In genomic region chr3:170220871-170221270, GRCh38 we compare ENCODE assay signal across 11 cellular contexts. TPM values are rescaled to one million over a fixed set of nuclear protein-coding genes. Genes with fewer than 3 reads are reported as not detected.
DNase-seq lines count a peak whose midpoint lies in the region; ATAC-seq lines count a peak whose summit lies in the region.
"Had no signal": no experiment of that assay in that cellular context is flagged by ENCODE, and none has a peak within 500 bp of the region (broad histone marks: within the 10 kb centered on the region; RNA-seq: fewer than 3 reads in every experiment).

No MANE protein-coding gene starts in this region.

- peak overlapping the region in 3 of 7 donors; percentile 13 to 65 (median 35) for H3K27ac Mint-ChIP-seq in CD4-positive, alpha-beta memory T cell
- no peak overlapping the region for H3K27ac Mint-ChIP-seq in activated T-helper 1 cell treated with anti-CD3 and anti-CD28 coated beads, Interleukin-12 subunit alpha, Interleukin-12 subunit beta, Interleukin-2, Interleukin-4 antibody, amounts not matched to agents 30 ng/mL and 10 ng/mL and 1 ng/mL, durations not matched to agents 14 hours and 24 hours and 36 hours

- POLR2A ChIA-PET in CD4-positive, alpha-beta memory T cell (lab: Charles Lee; ENCODE audit: partially characterized antibody) = interaction anchor here (2.5 to 4.2 kb wide), 2 partner anchors 41 to 448 kb away, joined by 12 to 39 read pairs; partner anchors contain the start of genes MYNN and PHC3

- WGBS in mesenchymal stem cell = 100% methylated on average over 1 of the region's 4 CpGs

- CTCF ChIA-PET in CD4-positive, alpha-beta memory T cell (lab: Charles Lee; ENCODE audit: partially characterized antibody) = interaction anchor here (1.4 kb wide), 1 partner anchor 9 kb away, joined by 3 read pairs; no protein-coding TSS in a partner anchor

- no peak overlapping the region for H3K18ac ChIP-seq in mesenchymal stem cell (ENCODE audit: low read depth in 1 of 2, low read length in 2 of 2)

- H2BK15ac ChIP-seq in mesenchymal stem cell (ENCODE audit: low read depth, poor library complexity, severe bottlenecking) = no peak overlapping the region

- H3K36me3 ChIP-seq in CD4-positive, alpha-beta memory T cell (ENCODE audit: insufficient read depth, low read length) = no peaks in the 10 kb centered on the region
- H3K36me3 ChIP-seq in mesenchymal stem cell (ENCODE audit: control insufficient read depth in 1 of 2, insufficient read depth in 2 of 2, low read depth in 1 of 2, low read length in 2 of 2) = no peaks in the 10 kb centered on the region
- H3K36me3 ChIP-seq: left lung had no signal

- H3K4me3 Mint-ChIP-seq in CD4-positive, alpha-beta memory T cell = peak overlapping the region in 7 of 8 donors; percentile 48 to 76 (median 64)
- H3K4me3 Mint-ChIP-seq in activated T-helper 1 cell treated with anti-CD3 and anti-CD28 coated beads, Interleukin-12 subunit alpha, Interleukin-12 subunit beta, Interleukin-2, Interleukin-4 antibody, amounts not matched to agents 30 ng/mL and 10 ng/mL and 1 ng/mL, durations not matched to agents 14 hours and 24 hours and 36 hours = peak overlapping the region; percentile 70

- peaks cover 20 to 32% (median 24%) of the 10 kb centered on the region in 4 donors for H3K4me1 Mint-ChIP-seq in CD4-positive, alpha-beta memory T cell
- peaks cover 25% of the 10 kb centered on the region for H3K4me1 Mint-ChIP-seq in activated T-helper 1 cell treated with anti-CD3 and anti-CD28 coated beads, Interleukin-12 subunit alpha, Interleukin-12 subunit beta, Interleukin-2, Interleukin-4 antibody, amounts not matched to agents 30 ng/mL and 10 ng/mL and 1 ng/mL, durations not matched to agents 14 hours and 24 hours and 36 hours (ENCODE audit: low read depth)

- no peaks in the 10 kb centered on the region for H3K27me3 Mint-ChIP-seq in CD4-positive, alpha-beta memory T cell
- no peaks in the 10 kb centered on the region for H3K27me3 Mint-ChIP-seq in activated T-helper 1 cell treated with anti-CD3 and anti-CD28 coated beads, Interleukin-12 subunit alpha, Interleukin-12 subunit beta, Interleukin-2, Interleukin-4 antibody, amounts not matched to agents 30 ng/mL and 10 ng/mL and 1 ng/mL, durations not matched to agents 14 hours and 24 hours and 36 hours (ENCODE audit: insufficient read depth)

- intact Hi-C loops in CD4-positive, alpha-beta memory T cell (cut with micrococcal nuclease) = loop anchor here (5.0 kb wide), 1 partner anchor 254 kb away; the partner anchor contains the start of gene SEC62
- intact Hi-C loops in activated T-helper 1 cell treated with anti-CD3 and anti-CD28 coated beads, Interleukin-12 subunit alpha, Interleukin-12 subunit beta, Interleukin-2, Interleukin-4 antibody, amounts not matched to agents 30 ng/mL and 10 ng/mL and 1 ng/mL, durations not matched to agents 14 hours and 24 hours and 36 hours (cut with micrococcal nuclease) = loop anchor here (5.0 kb wide), 1 partner anchor 646 kb away; no protein-coding TSS in a partner anchor

- H3K79me1 ChIP-seq in mesenchymal stem cell (replicated peaks; ENCODE audit: low read length, poor library complexity, severe bottlenecking) = no peaks in the 10 kb centered on the region

- H3K9me3 Mint-ChIP-seq in CD4-positive, alpha-beta memory T cell = peaks cover 0 to 1% (median 0%) of the 10 kb centered on the region in 8 donors
- no peaks in the 10 kb centered on the region for H3K9me3 Mint-ChIP-seq in activated T-helper 1 cell treated with anti-CD3 and anti-CD28 coated beads, Interleukin-12 subunit alpha, Interleukin-12 subunit beta, Interleukin-2, Interleukin-4 antibody, amounts not matched to agents 30 ng/mL and 10 ng/mL and 1 ng/mL, durations not matched to agents 14 hours and 24 hours and 36 hours

- H3K4me3 ChIP-seq in CD4-positive, alpha-beta memory T cell (ENCODE audit: low read length in 2 of 2) = no peak overlapping the region
- H3K4me3 ChIP-seq in mesenchymal stem cell (ENCODE audit: insufficient read depth in 1 of 2, low read depth in 1 of 2, low read length in 2 of 2) = no peak overlapping the region

- peaks cover 25% of the 10 kb centered on the region for H3K4me1 ChIP-seq in CD4-positive, alpha-beta memory T cell (ENCODE audit: insufficient read depth, low read length)
- H3K4me1 ChIP-seq in mesenchymal stem cell (ENCODE audit: control insufficient read depth, insufficient read depth, low read depth, low read length) = peaks cover 5% of the 10 kb centered on the region

- no peak overlapping the region for H4K91ac ChIP-seq in mesenchymal stem cell (ENCODE audit: low read length)

- H2BK12ac ChIP-seq in mesenchymal stem cell (ENCODE audit: low read length in 2 of 2) = no peak overlapping the region

- no peak overlapping the region for H3K9ac ChIP-seq in mesenchymal stem cell (ENCODE audit: low read length)

- no peaks in the 10 kb centered on the region for H3K9me3 ChIP-seq in CD4-positive, alpha-beta memory T cell (ENCODE audit: control insufficient read depth in 1 of 2, low read length in 2 of 2)
- no peaks in the 10 kb centered on the region for H3K9me3 ChIP-seq in mesenchymal stem cell (ENCODE audit: control insufficient read depth, low read length)
- H3K9me3 ChIP-seq: left lung had no signal

- no peak overlapping the region for H3K23ac ChIP-seq in mesenchymal stem cell (ENCODE audit: low read length in 2 of 2)

- H4K8ac ChIP-seq in mesenchymal stem cell (ENCODE audit: low read length) = no peak overlapping the region

- H2BK120ac ChIP-seq in mesenchymal stem cell (ENCODE audit: low read depth, low read length) = no peak overlapping the region

- H2AFZ ChIP-seq in mesenchymal stem cell (ENCODE audit: low read depth, low read length) = no peak overlapping the region

- no peaks in the 10 kb centered on the region for H3K27me3 ChIP-seq in CD4-positive, alpha-beta memory T cell (ENCODE audit: insufficient read depth, low read length)
- no peaks in the 10 kb centered on the region for H3K27me3 ChIP-seq in mesenchymal stem cell (ENCODE audit: control insufficient read depth in 1 of 2, insufficient read depth in 1 of 2, low read length in 2 of 2)
- H3K27me3 ChIP-seq: left lung had no signal

- no peak overlapping the region for H3K4ac ChIP-seq in mesenchymal stem cell (ENCODE audit: low read depth in 1 of 2, low read length in 2 of 2)

- peaks cover 0 to 10% of the 10 kb centered on the region in 2 donors for H3K36me3 Mint-ChIP-seq in CD4-positive, alpha-beta memory T cell
- H3K36me3 Mint-ChIP-seq in activated T-helper 1 cell treated with anti-CD3 and anti-CD28 coated beads, Interleukin-12 subunit alpha, Interleukin-12 subunit beta, Interleukin-2, Interleukin-4 antibody, amounts not matched to agents 30 ng/mL and 10 ng/mL and 1 ng/mL, durations not matched to agents 14 hours and 24 hours and 36 hours (ENCODE audit: low read depth) = no peaks in the 10 kb centered on the region

- H3K4me2 ChIP-seq in mesenchymal stem cell (ENCODE audit: low read length, poor library complexity, severe bottlenecking) = no peak overlapping the region

- no peak for DNase-seq in CD4-positive, alpha-beta memory T cell
- DNase-seq in ELR (ENCODE audit: low read depth) (peak; percentile 90), mesenchymal stem cell (peak; percentile 50), CD1c-positive myeloid dendritic cell (ENCODE audit: extremely low spot score) (no peak)
- DNase-seq in activated T-helper 1 cell treated with anti-CD3 and anti-CD28 coated beads, Interleukin-12 subunit alpha, Interleukin-12 subunit beta, Interleukin-2, Interleukin-4 antibody, amounts not matched to agents 30 ng/mL and 10 ng/mL and 1 ng/mL, durations not matched to agents 14 hours and 24 hours and 36 hours (ENCODE audit: low spot score) = no peak
- DNase-seq: effector memory CD4-positive, alpha-beta T cell; NCI-H2171 had no signal

- H2AK5ac ChIP-seq in mesenchymal stem cell (ENCODE audit: low read length, severe bottlenecking) = no peak overlapping the region

- H3K27ac ChIP-seq in CD4-positive, alpha-beta memory T cell (ENCODE audit: low read depth, low read length) = no peak overlapping the region
- no peak overlapping the region for H3K27ac ChIP-seq in mesenchymal stem cell (ENCODE audit: low read length, poor library complexity, severe bottlenecking)

- no peak overlapping the region for H2BK5ac ChIP-seq in mesenchymal stem cell (ENCODE audit: low read depth, low read length, poor library complexity, severe bottlenecking)

- no peak overlapping the region for H3K14ac ChIP-seq in mesenchymal stem cell (ENCODE audit: low read length in 2 of 2)

- ATAC-seq in HG03175 (IDR thresholded peaks at IDR 0.05; ENCODE audit: unreplicated experiment) (no peak), GM21447 (IDR thresholded peaks at IDR 0.05; ENCODE audit: unreplicated experiment) (no peak), GM21367 (IDR thresholded peaks at IDR 0.05; ENCODE audit: unreplicated experiment) (no peak)
- ATAC-seq: left lung had no signal

RNA-seq across cellular contexts. Expression of gene PRKCI, which starts 1.4 kb away (rescaled TPM):
- total RNA-seq in CD4-positive, alpha-beta memory T cell = 10 to 100 TPM; 18.0 to 27.7 TPM
- polyA plus RNA-seq in CD4-positive, alpha-beta memory T cell = 10 to 100 TPM; 16.4 to 18.5 TPM
- 23.0 and 24.2 TPM in 2 replicates for total RNA-seq in activated T-helper 1 cell treated with anti-CD3 and anti-CD28 coated beads, Interleukin-12 subunit alpha, Interleukin-12 subunit beta, Interleukin-2, Interleukin-4 antibody, amounts not matched to agents 30 ng/mL and 10 ng/mL and 1 ng/mL, durations not matched to agents 14 hours and 24 hours and 36 hours
- 24.8 TPM for polyA plus RNA-seq in mesenchymal stem cell (2013, experiment 1 of 2)
- 26.3 TPM for polyA plus RNA-seq in mesenchymal stem cell (2013, experiment 2 of 2)

RNA-seq across cellular contexts. Expression of gene PHC3, which starts 39.3 kb away (rescaled TPM):
- 100 to 1,000 TPM; 168 to 173 TPM for total RNA-seq in CD4-positive, alpha-beta memory T cell
- polyA plus RNA-seq in CD4-positive, alpha-beta memory T cell = 10 to 100 TPM; 29.2 to 64.6 TPM
- 57.7 and 58.7 TPM in 2 replicates for total RNA-seq in activated T-helper 1 cell treated with anti-CD3 and anti-CD28 coated beads, Interleukin-12 subunit alpha, Interleukin-12 subunit beta, Interleukin-2, Interleukin-4 antibody, amounts not matched to agents 30 ng/mL and 10 ng/mL and 1 ng/mL, durations not matched to agents 14 hours and 24 hours and 36 hours
- polyA plus RNA-seq in mesenchymal stem cell (2013, experiment 1 of 2) = 49.8 TPM
- polyA plus RNA-seq in mesenchymal stem cell (2013, experiment 2 of 2) = 44.4 TPM

Comparison
In these comparisons a context has a peak if more than half of its experiments do, and no peak if none do; other contexts are left out.
1. DNase-seq: peak in ELR (single experiment) and mesenchymal stem cell (single experiment); none in CD4-positive, alpha-beta memory T cell (0 of 5), activated T-helper 1 cell treated with anti-CD3 and anti-CD28 coated beads, Interleukin-12 subunit alpha, Interleukin-12 subunit beta, Interleukin-2, Interleukin-4 antibody, amounts not matched to agents 30 ng/mL and 10 ng/mL and 1 ng/mL, durations not matched to agents 14 hours and 24 hours and 36 hours (single experiment) and CD1c-positive myeloid dendritic cell (single experiment).